Comparison of ENCODE assay signal across 15 cellular contexts in genomic region chr2:240133401-240133800, GRCh38. TPM values are rescaled to one million over a fixed set of nuclear protein-coding genes. Genes with fewer than 3 reads are reported as not detected.
DNase-seq lines count a peak whose midpoint lies in the region; ATAC-seq lines count a peak whose summit lies in the region.
"Had no signal": no experiment of that assay in that cellular context is flagged by ENCODE, and none has a peak within 500 bp of the region (broad histone marks: within the 10 kb centered on the region; RNA-seq: fewer than 3 reads in every experiment).

No MANE protein-coding gene starts in this region.

- H3K4me1 Mint-ChIP-seq in activated naive CD8-positive, alpha-beta T cell (ENCODE audit: low read depth), result peaks cover 27% of the 10 kb centered on the region
- peaks cover 22% of the 10 kb centered on the region for H3K4me1 Mint-ChIP-seq in memory B cell

- no peaks in the 10 kb centered on the region for H3K27me3 Mint-ChIP-seq in activated naive CD8-positive, alpha-beta T cell
- no peaks in the 10 kb centered on the region for H3K27me3 Mint-ChIP-seq in memory B cell

- H3K4me3 Mint-ChIP-seq in activated naive CD8-positive, alpha-beta T cell, result peak overlapping the region; percentile 53
- H3K4me3 Mint-ChIP-seq in memory B cell, result peak overlapping the region; percentile 29

- ATAC-seq in memory B cell (ENCODE audit: low read depth) (no peak), HG03196 (IDR thresholded peaks at IDR 0.05; ENCODE audit: unreplicated experiment) (no peak), GM21737 (IDR thresholded peaks at IDR 0.05; ENCODE audit: unreplicated experiment) (no peak)

- H3K27ac Mint-ChIP-seq in activated naive CD8-positive, alpha-beta T cell, result peak overlapping the region; percentile 17
- no peak overlapping the region for H3K27ac Mint-ChIP-seq in memory B cell

- peak overlapping the region; percentile 67 for H3K27ac ChIP-seq in temporal lobe (ENCODE audit: low read depth, low read length)

- H3K9me3 Mint-ChIP-seq in activated naive CD8-positive, alpha-beta T cell (ENCODE audit: low read depth), result no peaks in the 10 kb centered on the region
- H3K9me3 Mint-ChIP-seq in memory B cell, result no peaks in the 10 kb centered on the region

- DNase-seq in activated T-cell treated with anti-CD3 and anti-CD28 coated beads, Interleukin-2, amount 50 U/mL, for 48 hours, result peak; percentile 7 to 13
- no peak for DNase-seq in activated T-cell treated with anti-CD3 and anti-CD28 coated beads, Interleukin-2, amount 50 U/mL, for 1 hour
- DNase-seq in memory B cell (ENCODE audit: low spot score in 2 of 2) (no peak), NCI-H1417 (lab: John Stamatoyannopoulos, UW) (no peak)
- DNase-seq: foreskin fibroblast, HCEC 1CT, mesenchymal stem cell, NCI-H2107, NCI-H748 treated with DMSO at 0.1 percent for 48 hours had no signal

- peaks cover 2% of the 10 kb centered on the region for H3K36me3 Mint-ChIP-seq in activated naive CD8-positive, alpha-beta T cell
- peaks cover 22% of the 10 kb centered on the region for H3K36me3 Mint-ChIP-seq in memory B cell

RNA-seq across cellular contexts. Expression of gene COPS9, which starts 2.7 kb away (rescaled TPM):
- 49.2 TPM for total RNA-seq in temporal lobe

RNA-seq across cellular contexts. Expression of gene OTOS, which starts 7.1 kb away (rescaled TPM):
- total RNA-seq in temporal lobe, result not detected
- total RNA-seq: osteocyte, subcutaneous adipose tissue had no signal

Comparison
In these comparisons a context has a peak if more than half of its experiments do, and no peak if none do; other contexts are left out.
1. DNase-seq: peak in activated T-cell treated with anti-CD3 and anti-CD28 coated beads, Interleukin-2, amount 50 U/mL, for 48 hours (2 of 2); none in activated T-cell treated with anti-CD3 and anti-CD28 coated beads, Interleukin-2, amount 50 U/mL, for 1 hour (single experiment), memory B cell (0 of 2) and NCI-H1417 (0 of 3).